In genomic region chr7:141339603-141340002, GRCh38 we compare ENCODE assay signal across 2 cellular contexts.
TF ChIP-seq lines count a peak whose summit lies in the region.

No MANE protein-coding gene starts in this region.

TF ChIP-seq in HEK293, 187 proteins besides CTCF, POLR2A, EP300 and RAD21 (continued from another document):
- TF ChIP-seq, protein P1, sequence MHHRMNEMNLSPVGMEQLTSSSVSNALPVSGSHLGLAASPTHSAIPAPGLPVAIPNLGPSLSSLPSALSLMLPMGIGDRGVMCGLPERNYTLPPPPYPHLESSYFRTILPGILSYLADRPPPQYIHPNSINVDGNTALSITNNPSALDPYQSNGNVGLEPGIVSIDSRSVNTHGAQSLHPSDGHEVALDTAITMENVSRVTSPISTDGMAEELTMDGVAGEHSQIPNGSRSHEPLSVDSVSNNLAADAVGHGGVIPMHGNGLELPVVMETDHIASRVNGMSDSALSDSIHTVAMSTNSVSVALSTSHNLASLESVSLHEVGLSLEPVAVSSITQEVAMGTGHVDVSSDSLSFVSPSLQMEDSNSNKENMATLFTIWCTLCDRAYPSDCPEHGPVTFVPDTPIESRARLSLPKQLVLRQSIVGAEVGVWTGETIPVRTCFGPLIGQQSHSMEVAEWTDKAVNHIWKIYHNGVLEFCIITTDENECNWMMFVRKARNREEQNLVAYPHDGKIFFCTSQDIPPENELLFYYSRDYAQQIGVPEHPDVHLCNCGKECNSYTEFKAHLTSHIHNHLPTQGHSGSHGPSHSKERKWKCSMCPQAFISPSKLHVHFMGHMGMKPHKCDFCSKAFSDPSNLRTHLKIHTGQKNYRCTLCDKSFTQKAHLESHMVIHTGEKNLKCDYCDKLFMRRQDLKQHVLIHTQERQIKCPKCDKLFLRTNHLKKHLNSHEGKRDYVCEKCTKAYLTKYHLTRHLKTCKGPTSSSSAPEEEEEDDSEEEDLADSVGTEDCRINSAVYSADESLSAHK (tag by site-specific recombination; IDR thresholded peaks at IDR 0.05): peak; percentile 93
- TF ChIP-seq TCF7L2 (IDR thresholded peaks at IDR 0.05; ENCODE audit: borderline replicate concordance, low read depth, low read length) (no peak), SETDB1 (IDR thresholded peaks at IDR 0.05; ENCODE audit: insufficient read length, low read length) (no peak), REST (tag by site-specific recombination; IDR thresholded peaks at IDR 0.05) (peak; percentile 97), YY2 (tag by site-specific recombination; IDR thresholded peaks at IDR 0.05) (no peak)
- TF ChIP-seq, protein P2, sequence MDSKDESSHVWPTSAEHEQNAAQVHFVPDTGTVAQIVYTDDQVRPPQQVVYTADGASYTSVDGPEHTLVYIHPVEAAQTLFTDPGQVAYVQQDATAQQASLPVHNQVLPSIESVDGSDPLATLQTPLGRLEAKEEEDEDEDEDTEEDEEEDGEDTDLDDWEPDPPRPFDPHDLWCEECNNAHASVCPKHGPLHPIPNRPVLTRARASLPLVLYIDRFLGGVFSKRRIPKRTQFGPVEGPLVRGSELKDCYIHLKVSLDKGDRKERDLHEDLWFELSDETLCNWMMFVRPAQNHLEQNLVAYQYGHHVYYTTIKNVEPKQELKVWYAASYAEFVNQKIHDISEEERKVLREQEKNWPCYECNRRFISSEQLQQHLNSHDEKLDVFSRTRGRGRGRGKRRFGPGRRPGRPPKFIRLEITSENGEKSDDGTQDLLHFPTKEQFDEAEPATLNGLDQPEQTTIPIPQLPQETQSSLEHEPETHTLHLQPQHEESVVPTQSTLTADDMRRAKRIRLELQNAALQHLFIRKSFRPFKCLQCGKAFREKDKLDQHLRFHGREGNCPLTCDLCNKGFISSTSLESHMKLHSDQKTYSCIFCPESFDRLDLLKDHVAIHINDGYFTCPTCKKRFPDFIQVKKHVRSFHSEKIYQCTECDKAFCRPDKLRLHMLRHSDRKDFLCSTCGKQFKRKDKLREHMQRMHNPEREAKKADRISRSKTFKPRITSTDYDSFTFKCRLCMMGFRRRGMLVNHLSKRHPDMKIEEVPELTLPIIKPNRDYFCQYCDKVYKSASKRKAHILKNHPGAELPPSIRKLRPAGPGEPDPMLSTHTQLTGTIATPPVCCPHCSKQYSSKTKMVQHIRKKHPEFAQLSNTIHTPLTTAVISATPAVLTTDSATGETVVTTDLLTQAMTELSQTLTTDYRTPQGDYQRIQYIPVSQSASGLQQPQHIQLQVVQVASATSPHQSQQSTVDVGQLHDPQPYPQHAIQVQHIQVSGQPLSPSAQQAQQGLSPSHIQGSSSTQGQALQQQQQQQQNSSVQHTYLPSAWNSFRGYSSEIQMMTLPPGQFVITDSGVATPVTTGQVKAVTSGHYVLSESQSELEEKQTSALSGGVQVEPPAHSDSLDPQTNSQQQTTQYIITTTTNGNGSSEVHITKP (tag by site-specific recombination; IDR thresholded peaks at IDR 0.05): no peak

TF ChIP-seq in WTC11, 78 proteins besides CTCF, POLR2A, EP300 and RAD21 (continued from another document):
- TF ChIP-seq ZNF281 (CRISPR knock-in tag; IDR thresholded peaks at IDR 0.05) (no peak), TP53 (CRISPR knock-in tag; IDR thresholded peaks at IDR 0.05) (no peak), SOX15 (CRISPR knock-in tag; IDR thresholded peaks at IDR 0.05) (no peak), ZNF532 (CRISPR knock-in tag; IDR thresholded peaks at IDR 0.05; ENCODE audit: borderline replicate concordance) (no peak), FOXK1 (CRISPR knock-in tag; IDR thresholded peaks at IDR 0.05) (no peak)
